25 cellular contexts compared by ENCODE assay signal in genomic region chr1:43597721-43598120, GRCh38.
"Had no signal": no experiment of that assay in that cellular context is flagged by ENCODE, and none has a peak within 500 bp of the region (broad histone marks: within the 10 kb centered on the region; RNA-seq: fewer than 3 reads in every experiment).

No MANE protein-coding gene starts in this region.

- H3K4me1 Mint-ChIP-seq: endodermal cell, memory B cell had no signal

- H3K9me3 Mint-ChIP-seq: dendritic cell treated with granulocyte-macrophage colony-stimulating factor and Interleukin-4, amounts not matched to agents 40 ng/mL and 50 ng/mL, for 4 days; effector memory CD8-positive, alpha-beta T cell; endodermal cell; memory B cell had no signal

- H3K27ac ChIP-seq: coronary artery, epithelial cell of prostate, esophagus squamous epithelium, gastrocnemius medialis, heart right ventricle, left lung, lower lobe of right lung had no signal

- H3K27me3 ChIP-seq: esophagus squamous epithelium, gastrocnemius medialis, heart right ventricle, left lung had no signal

- H3K27ac Mint-ChIP-seq: dendritic cell treated with granulocyte-macrophage colony-stimulating factor and Interleukin-4, amounts not matched to agents 40 ng/mL and 50 ng/mL, for 4 days; effector memory CD8-positive, alpha-beta T cell; endodermal cell; memory B cell had no signal

- H3K36me3 ChIP-seq: gastrocnemius medialis, heart right ventricle had no signal

- H3K4me1 ChIP-seq: gastrocnemius medialis, heart right ventricle, left lung, lower lobe of right lung had no signal

- H3K4me3 Mint-ChIP-seq: dendritic cell treated with granulocyte-macrophage colony-stimulating factor and Interleukin-4, amounts not matched to agents 40 ng/mL and 50 ng/mL, for 4 days; effector memory CD8-positive, alpha-beta T cell; endodermal cell; memory B cell had no signal

- H3K4me3 ChIP-seq: coronary artery, esophagus squamous epithelium, gastrocnemius medialis, heart right ventricle, left lung, lower lobe of right lung had no signal

- DNase-seq: effector CD8-positive, alpha-beta T cell; effector memory CD8-positive, alpha-beta T cell; endodermal cell; erythroblast; esophagus squamous epithelium; foreskin fibroblast; foreskin melanocyte; gastrocnemius medialis; glutamatergic neuron; head of caudate nucleus; heart right ventricle; hippocampal formation; left cardiac atrium; left lung; left ventricle myocardium superior; lower lobe of right lung; mesendoderm; midbrain had no signal

- FAIRE-seq: colon, endometrium, islet of Langerhans had no signal

- ATAC-seq: effector memory CD8-positive, alpha-beta T cell; gastrocnemius medialis; left cardiac atrium; left lung; left ventricle myocardium superior; lower lobe of right lung had no signal

- H3K9me3 ChIP-seq: esophagus squamous epithelium, gastrocnemius medialis, heart right ventricle, left lung, lower lobe of right lung had no signal

- H3K27me3 Mint-ChIP-seq: dendritic cell treated with granulocyte-macrophage colony-stimulating factor and Interleukin-4, amounts not matched to agents 40 ng/mL and 50 ng/mL, for 4 days had no signal
